Comparison of ENCODE assay signal across 27 cellular contexts in genomic region chr5:121221483-121221882, GRCh38.
"Had no signal": no experiment of that assay in that cellular context is flagged by ENCODE, and none has a peak within 500 bp of the region (broad histone marks: within the 10 kb centered on the region; RNA-seq: fewer than 3 reads in every experiment).

No MANE protein-coding gene starts in this region.

- H3K36me3 ChIP-seq: neural progenitor cell, ovary, right lobe of liver, suprapubic skin, tibial artery, transverse colon, vagina had no signal

- ATAC-seq: naive thymus-derived CD4-positive, alpha-beta T cell; natural killer cell; psoas muscle; right cardiac atrium; right lobe of liver; stimulated activated memory B cell treated with anti-CD40 and anti-IgM and Interleukin-4, amounts not matched to agents 10 μg/mL and 1 μg/mL and 100 μg/mL, for 72 hours; stimulated activated naive CD8-positive, alpha-beta T cell treated with anti-CD3 and anti-CD28 coated beads, Interleukin-15, amount 100 ng/mL, for 72 hours; stimulated activated naive CD8-positive, alpha-beta T cell treated with anti-CD3 and anti-CD28 coated beads, Interleukin-15, Interleukin-2, amounts not matched to agents 100 U/mL and 50 U/mL, for 24 hours had no signal

- H3K4me2 ChIP-seq: neural progenitor cell, smooth muscle cell had no signal

- H3K79me2 ChIP-seq: parathyroid adenoma had no signal

- DNase-seq: naive thymus-derived CD4-positive, alpha-beta T cell; natural killer cell; occipital lobe; right lobe of liver; stimulated activated CD4-positive, alpha-beta T cell treated with anti-CD3 and anti-CD28 coated beads, Interleukin-15, amount 100 ng/mL, for 24 hours; stimulated activated CD4-positive, alpha-beta T cell treated with anti-CD3 and anti-CD28 coated beads, Interleukin-2, amount 100 ng/mL, for 24 hours; stimulated activated CD4-positive, alpha-beta T cell treated with anti-CD3 and anti-CD28 coated beads, Interleukin-2, amount 100 ng/mL, for 48 hours; stimulated activated CD4-positive, alpha-beta T cell treated with anti-CD3 and anti-CD28 coated beads, Interleukin-4, amount 100 ng/mL, for 4 hours; stimulated activated CD8-positive, alpha-beta memory T cell treated with anti-CD3 and anti-CD28 coated beads, Interleukin-4, amount 100 ng/mL, for 48 hours; stimulated activated naive CD4-positive, alpha-beta T cell; stimulated activated naive CD8-positive, alpha-beta T cell treated with anti-CD3 and anti-CD28 coated beads, Interleukin-15, amount 100 ng/mL, for 72 hours; stimulated activated naive CD8-positive, alpha-beta T cell treated with anti-CD3 and anti-CD28 coated beads, Interleukin-15, Interleukin-2, amounts not matched to agents 100 U/mL and 50 U/mL, for 24 hours; substantia nigra; testis; tibial artery; transverse colon had no signal

- H2AFZ ChIP-seq: neural progenitor cell, parathyroid adenoma had no signal

- FAIRE-seq: urothelium cell line had no signal

- H3K9ac ChIP-seq: neural progenitor cell, parathyroid adenoma had no signal

- H3K4me3 ChIP-seq: neural progenitor cell, ovary, psoas muscle, right lobe of liver, skin epidermis, smooth muscle cell, suprapubic skin, testis, tibial artery, transverse colon, vagina had no signal

- H3K27ac ChIP-seq: neural progenitor cell, ovary, parathyroid adenoma, psoas muscle, right lobe of liver, skin epidermis, suprapubic skin, testis, tibial artery, transverse colon, vagina had no signal

- H3K27me3 ChIP-seq: neural progenitor cell, ovary, right lobe of liver, suprapubic skin, testis, tibial artery, transverse colon, vagina had no signal

- H3K9me3 ChIP-seq: ovary, psoas muscle, right lobe of liver, suprapubic skin, testis, transverse colon, vagina had no signal

- H3K4me1 ChIP-seq: neural progenitor cell, parathyroid adenoma, psoas muscle, right lobe of liver, suprapubic skin, testis, tibial artery, transverse colon, vagina had no signal
